16 cellular contexts compared by ENCODE assay signal in the genomic region with DNA sequence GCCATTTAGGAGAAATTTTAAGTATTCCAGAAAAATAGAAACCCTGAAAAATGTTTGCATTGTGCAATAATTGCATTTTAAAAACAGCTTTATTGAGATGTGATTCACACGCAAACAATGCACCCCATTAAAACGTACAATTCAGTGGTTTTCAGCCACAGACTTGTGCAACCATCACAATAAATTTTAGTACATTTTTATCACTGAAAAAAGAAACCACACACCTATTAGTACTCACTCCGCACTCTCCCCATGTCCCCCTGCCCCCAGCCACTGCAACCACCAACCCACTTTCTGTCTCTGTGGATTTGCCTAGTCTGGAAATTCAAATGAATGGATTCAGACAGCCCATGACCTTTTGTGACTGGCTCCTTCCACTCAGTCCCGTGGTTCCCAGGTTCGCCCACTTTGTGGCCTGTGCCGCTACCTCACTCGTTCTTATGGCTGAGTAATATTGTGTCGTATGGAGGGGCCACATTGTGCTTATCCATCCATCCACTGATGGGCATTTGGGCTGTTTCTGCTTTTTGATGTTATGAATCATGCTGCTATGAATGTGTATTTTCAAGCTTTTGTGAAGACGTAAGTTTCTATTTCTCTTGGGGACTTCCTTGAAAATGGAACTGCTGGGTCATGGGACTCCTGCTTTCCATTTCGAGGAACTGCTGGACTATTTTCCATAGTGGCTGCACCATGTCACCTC.
DNase-seq lines count a peak whose midpoint lies in the region; ATAC-seq and TF ChIP-seq lines count a peak whose summit lies in the region.
"Had no signal": no experiment of that assay in that cellular context is flagged by ENCODE, and none has a peak within 500 bp of the region (broad histone marks: within the 10 kb centered on the region; RNA-seq: fewer than 3 reads in every experiment).

No MANE protein-coding gene starts in this region.

- H3K4me3 Mint-ChIP-seq in IgD-negative memory B cell (peak overlapping the region in 3 of 4 donors; percentile 10 to 77 (median 62)), progenitor cell of endocrine pancreas (ENCODE audit: low read depth) (no peak overlapping the region)

- peaks cover 0 to 9% (median 0%) of the 10 kb centered on the region in 11 experiments; a peak in 1 of 22 replicates for H3K9me3 ChIP-seq in BLaER1 treated with 17β-estradiol and CSF1 and Interleukin-3, amounts not matched to agents 10 nM and 100 nM (replicated peaks in 1 of 11)

- peak overlapping the region; percentile 40 to 74 (median 58) for H3K4me2 ChIP-seq in BLaER1 treated with 17β-estradiol and CSF1 and Interleukin-3, amounts not matched to agents 10 nM and 100 nM

- TF ChIP-seq CTCF in cardiac fibroblast (IDR thresholded peaks at IDR 0.05; ENCODE audit: low read depth, low read length) = no peak
- TF ChIP-seq CTCF in progenitor cell of endocrine pancreas (IDR thresholded peaks at IDR 0.05; ENCODE audit: unreplicated experiment) = no peak

- H3K4me3 ChIP-seq in BLaER1 treated with 17β-estradiol and CSF1 and Interleukin-3, amounts not matched to agents 10 nM and 100 nM = no peak overlapping the region
- no peak overlapping the region for H3K4me3 ChIP-seq in cardiac fibroblast (replicated peaks in 1 of 2; ENCODE audit: low read depth in 2 of 2, low read length in 2 of 2)

- H3K27me3 ChIP-seq in BLaER1 treated with 17β-estradiol and CSF1 and Interleukin-3, amounts not matched to agents 10 nM and 100 nM = peaks cover 0 to 44% (median 9%) of the 10 kb centered on the region in 11 experiments; a peak in 17 of 22 replicates

- H3K27me3 Mint-ChIP-seq in IgD-negative memory B cell = peaks cover 14% of the 10 kb centered on the region
- no peaks in the 10 kb centered on the region for H3K27me3 Mint-ChIP-seq in progenitor cell of endocrine pancreas

- H3K36me3 ChIP-seq in BLaER1 treated with 17β-estradiol and CSF1 and Interleukin-3, amounts not matched to agents 10 nM and 100 nM = no peaks in the 10 kb centered on the region

- peaks cover 0 to 25% (median 0%) of the 10 kb centered on the region in 11 experiments; a peak in 8 of 22 replicates for H4K20me1 ChIP-seq in BLaER1 treated with 17β-estradiol and CSF1 and Interleukin-3, amounts not matched to agents 10 nM and 100 nM

- H3K27ac Mint-ChIP-seq in IgD-negative memory B cell (peak overlapping the region in 1 of 3 donors; percentile 9), progenitor cell of endocrine pancreas (peak overlapping the region; percentile 76)

- no peaks in the 10 kb centered on the region for H3K36me3 Mint-ChIP-seq in IgD-negative memory B cell
- H3K36me3 Mint-ChIP-seq in progenitor cell of endocrine pancreas (ENCODE audit: insufficient read depth) = peaks cover 12% of the 10 kb centered on the region

- H3K27ac ChIP-seq in BLaER1 treated with 17β-estradiol and CSF1 and Interleukin-3, amounts not matched to agents 10 nM and 100 nM = peak overlapping the region in 2 of 11 experiments; percentile 3 to 38; a peak in 4 of 22 replicates

- H3K4me1 Mint-ChIP-seq in IgD-negative memory B cell = peaks cover 0 to 10% (median 4%) of the 10 kb centered on the region in 3 donors
- no peaks in the 10 kb centered on the region for H3K4me1 Mint-ChIP-seq in progenitor cell of endocrine pancreas (ENCODE audit: low read depth)

- peaks cover 16 to 24% (median 22%) of the 10 kb centered on the region in 10 experiments for H3K4me1 ChIP-seq in BLaER1 treated with 17β-estradiol and CSF1 and Interleukin-3, amounts not matched to agents 10 nM and 100 nM

- H3K9me3 Mint-ChIP-seq in IgD-negative memory B cell (no peaks in the 10 kb centered on the region), progenitor cell of endocrine pancreas (ENCODE audit: low read depth) (no peaks in the 10 kb centered on the region)

- ATAC-seq in GM18873 (IDR thresholded peaks at IDR 0.05; ENCODE audit: low FRiP score, unreplicated experiment) = no peak
- no peak for ATAC-seq in HG02759 (IDR thresholded peaks at IDR 0.05; ENCODE audit: unreplicated experiment)
- ATAC-seq: esophagus mucosa had no signal

- DNase-seq in cardiac fibroblast (ENCODE audit: low read depth in 2 of 2) = peak; percentile 61 to 70
- DNase-seq in progenitor cell of endocrine pancreas (ENCODE audit: low spot score, unreplicated experiment) = no peak
- DNase-seq in NCI-H748 treated with DMSO at 0.1 percent for 48 hours (lab: John Stamatoyannopoulos, UW) = no peak
- no peak for DNase-seq in GDM1 (lab: John Stamatoyannopoulos, UW)
- DNase-seq: activated CD4-positive, alpha-beta T cell treated with anti-CD3 and anti-CD28 coated beads, Interleukin-2, amount 50 U/mL, for 1 hour; activated effector memory CD4-positive, alpha-beta T cell treated with anti-CD3 and anti-CD28 coated beads, Interleukin-2, amount 50 U/mL, for 16 hours; cerebellar nuclear complex; DMS153; KBM-7; NCI-H2029 treated with DMSO at 0.1 percent for 48 hours; T-helper 1 cell had no signal

- H3K9ac ChIP-seq in BLaER1 treated with 17β-estradiol and CSF1 and Interleukin-3, amounts not matched to agents 10 nM and 100 nM = no peak overlapping the region

Comparison
In these comparisons a context has a peak if more than half of its experiments do, and no peak if none do; other contexts are left out.
1. DNase-seq: peak in cardiac fibroblast (2 of 2); none in progenitor cell of endocrine pancreas (single experiment), NCI-H748 treated with DMSO at 0.1 percent for 48 hours (single experiment) and GDM1 (single experiment).